ENCODE assay signal across 8 cellular contexts in genomic region chr19:17336872-17337674, GRCh38. TPM values are rescaled to one million over a fixed set of nuclear protein-coding genes. Genes with fewer than 3 reads are reported as not detected.
A peak's percentile ranks its signal among the peaks of the same experiment; 100 is the strongest.
DNase-seq lines count a peak whose midpoint lies in the region; ATAC-seq, FAIRE-seq and TF ChIP-seq lines count a peak whose summit lies in the region.

GTPBP3 (plus strand) TSS chr19:17337553; CDS start chr19:17337612, 59 bp downstream.

- H3K27ac ChIP-seq in WERI-Rb-1 (peak within 1 kb of the TSS; percentile 70), mammary epithelial cell (ENCODE audit: insufficient read depth, low read depth, low read length) (peak within 1 kb of the TSS; percentile 69), small intestine (ENCODE audit: low read depth in 1 of 2, low read length in 1 of 2) (peak within 1 kb of the TSS; percentile 65 to 94)

- ATAC-seq in GM18873 (IDR thresholded peaks at IDR 0.05; ENCODE audit: low FRiP score, unreplicated experiment) (peak; percentile 73), HG03139 (IDR thresholded peaks at IDR 0.05; ENCODE audit: unreplicated experiment) (peak; percentile 65)

- H3K9ac ChIP-seq in mammary epithelial cell (ENCODE audit: insufficient read depth, low read length) = peak within 1 kb of the TSS; percentile 79

- H4K20me1 ChIP-seq in mammary epithelial cell (ENCODE audit: insufficient read depth, low read length) = no peaks in the 10 kb centered on the region

- BruUV-seq in mammary epithelial cell (replicated peaks; lab: Mats Ljungman, UMichigan) = TSS peak; percentile 34

- H3K4me3 ChIP-seq in WERI-Rb-1 (ENCODE audit: low read depth, low read length) (peak within 1 kb of the TSS; percentile 87), mammary epithelial cell (replicated peaks in 1 of 3; ENCODE audit: insufficient read depth in 1 of 3, low read depth in 2 of 3, low read length in 3 of 3) (peak within 1 kb of the TSS; percentile 69 to 87 (median 73)), small intestine (ENCODE audit: low read depth in 1 of 2, low read length in 2 of 2) (peak within 1 kb of the TSS; percentile 45)

- peak within 1 kb of the TSS; percentile 89 for H2AFZ ChIP-seq in mammary epithelial cell (ENCODE audit: low read depth, low read length)

- peak within 1 kb of the TSS; percentile 97 for H3K4me2 ChIP-seq in mammary epithelial cell (ENCODE audit: insufficient read depth, low read depth, low read length)

- FAIRE-seq in small intestine (lab: Jason Lieb, UNC) = no peak

- WGBS in mammary epithelial cell (ENCODE audit: low coverage, missing lambda C conversion rate) = 4% methylated on average over 32 of the region's 41 CpGs
- 0 to 1% (median 0%) methylated on average over 39 to 41 of the region's 41 CpGs for WGBS in small intestine, 3 donors

- intact Hi-C loops in mammary epithelial cell (cut with micrococcal nuclease) = no loop called here

- H3K27me3 ChIP-seq in WERI-Rb-1 (ENCODE audit: insufficient read depth, low read depth, severe bottlenecking) (no peaks in the 10 kb centered on the region), mammary epithelial cell (ENCODE audit: insufficient read depth, low read length) (no peaks in the 10 kb centered on the region), small intestine (ENCODE audit: control insufficient read depth in 2 of 2, insufficient read depth in 2 of 2, low read length in 2 of 2) (no peaks in the 10 kb centered on the region)

- CTCF ChIA-PET in mammary epithelial cell (lab: Charles Lee; ENCODE audit: low non-redundant PET) = no interaction called here

- H3K79me2 ChIP-seq in mammary epithelial cell (ENCODE audit: insufficient read depth, low read length) = peaks cover 13% of the 10 kb centered on the region

- TF ChIP-seq CTCF in WERI-Rb-1 (IDR thresholded peaks at IDR 0.05; ENCODE audit: low read depth, low read length) = no peak
- TF ChIP-seq CTCF in mammary epithelial cell (conservative IDR thresholded peaks at IDR 0.05 in 1 of 2, IDR thresholded peaks at IDR 0.05 in 1 of 2; ENCODE audit: extremely low read depth in 1 of 2, insufficient read depth in 1 of 2, low read depth in 1 of 2, low read length in 2 of 2) = no peak

- dilution Hi-C loops in mammary epithelial cell (cut with HindIII; ENCODE audit: low sequenced_read_pairs) = loop anchor here (25.0 kb wide), 1 partner anchor 100 kb away; the partner anchor contains the start of gene TMEM221

- H3K9me3 ChIP-seq in WERI-Rb-1 (ENCODE audit: severe bottlenecking) (no peaks in the 10 kb centered on the region), mammary epithelial cell (replicated peaks; ENCODE audit: insufficient read depth, low read length) (no peaks in the 10 kb centered on the region), small intestine (ENCODE audit: control insufficient read depth, low read depth) (no peaks in the 10 kb centered on the region)

- H3K4me1 ChIP-seq in mammary epithelial cell (ENCODE audit: insufficient read depth, low read length) = peaks cover 27% of the 10 kb centered on the region
- peaks cover 5 to 10% of the 10 kb centered on the region in 2 donors for H3K4me1 ChIP-seq in small intestine (ENCODE audit: control insufficient read depth in 2 of 2, insufficient read depth in 1 of 2, low read depth in 1 of 2, low read length in 1 of 2)

- DNase-seq in ACHN (peak; percentile 98), NCI-H2227 (lab: John Stamatoyannopoulos, UW; ENCODE audit: unreplicated experiment) (peak; percentile 97), WERI-Rb-1 (peak; percentile 98), mammary epithelial cell (peak; percentile 99), iPS-NIHi11 (ENCODE audit: low spot score) (peak; percentile 90), small intestine (peak; percentile 99)

- in situ Hi-C loops in ACHN (cut with HindIII; ENCODE audit: low pct_ligation_motif_present, low pct_unique_long_range_greater_than_20kb, low sequenced_read_pairs) = no loop called here
- in situ Hi-C loops in mammary epithelial cell (cut with MboI; ENCODE audit: low sequenced_read_pairs in 2 of 2) = no loop called here

- H3K36me3 ChIP-seq in WERI-Rb-1 (peaks cover 32% of the 10 kb centered on the region), mammary epithelial cell (ENCODE audit: insufficient read depth, low read length) (no peaks in the 10 kb centered on the region), small intestine (ENCODE audit: control insufficient read depth in 2 of 2, insufficient read depth in 2 of 2, low read length in 2 of 2) (no peaks in the 10 kb centered on the region)

RNA-seq across cellular contexts. Expression of gene GTPBP3, which starts in this region (rescaled TPM):
- 10 to 100 TPM; 17.5 to 35.3 TPM for total RNA-seq in mammary epithelial cell
- polyA plus RNA-seq in mammary epithelial cell (12.5 TPM), small intestine (10 to 100 TPM in 1 of 3 donors, 1 to 10 TPM in 2; 9.2 to 12.6 (median 9.2) TPM)
- 12.3 TPM for polyA minus RNA-seq in mammary epithelial cell

Comparison
In these comparisons a context has a peak if more than half of its experiments do, and no peak if none do; other contexts are left out.
1. Peak in every context shown above with its lines: DNase-seq, ATAC-seq, H3K4me3 ChIP-seq and H3K27ac ChIP-seq.